25 cellular contexts compared by ENCODE assay signal in the genomic region with DNA sequence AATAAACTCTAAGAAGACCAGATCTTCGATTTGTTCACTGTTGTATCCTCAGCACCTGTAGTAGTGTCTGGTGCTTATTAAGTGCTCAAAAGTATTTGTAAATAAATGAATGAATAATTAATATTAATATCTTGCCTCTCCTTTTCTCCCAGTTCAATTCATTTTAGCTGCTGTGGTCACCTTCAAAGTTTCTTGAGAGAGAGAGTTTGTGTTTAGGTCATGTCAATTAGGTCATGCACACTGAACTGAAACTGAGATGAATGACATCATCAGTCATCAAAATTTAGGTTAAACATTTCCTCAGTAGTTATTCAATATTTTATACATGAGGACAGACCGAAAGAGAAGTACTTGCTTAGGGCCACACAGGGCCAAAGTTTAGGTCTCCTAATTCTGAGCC.
DNase-seq lines count a peak whose midpoint lies in the region; ATAC-seq, FAIRE-seq and TF ChIP-seq lines count a peak whose summit lies in the region.
"Had no signal": no experiment of that assay in that cellular context is flagged by ENCODE, and none has a peak within 500 bp of the region (broad histone marks: within the 10 kb centered on the region; RNA-seq: fewer than 3 reads in every experiment).

No MANE protein-coding gene starts in this region.

- no peak overlapping the region for H3K27ac ChIP-seq in endothelial cell of umbilical vein (ENCODE audit: insufficient read depth, low read depth, low read length)
- H3K27ac ChIP-seq in dorsolateral prefrontal cortex: no peak overlapping the region
- H3K27ac ChIP-seq: HL-60, RWPE1 had no signal

- H3K4me3 ChIP-seq in endothelial cell of umbilical vein (replicated peaks in 1 of 3; ENCODE audit: insufficient read depth in 1 of 3, low read depth in 1 of 3, low read length in 3 of 3): no peak overlapping the region
- H3K4me3 ChIP-seq in dorsolateral prefrontal cortex: no peak overlapping the region
- H3K4me3 ChIP-seq: lung had no signal

- no peak overlapping the region for H3K9ac ChIP-seq in endothelial cell of umbilical vein (replicated peaks; ENCODE audit: extremely low read depth, insufficient read depth, low read length)

- FAIRE-seq in GM18507 (lab: Jason Lieb, UNC) (peak; percentile 71), endothelial cell of umbilical vein (lab: Jason Lieb, UNC) (no peak)
- FAIRE-seq: H54, TTC549, urothelium cell line had no signal

- peaks cover 9% of the 10 kb centered on the region for H3K4me1 ChIP-seq in endothelial cell of umbilical vein (ENCODE audit: control insufficient read depth, extremely low read depth, insufficient read depth, low read length)

- H3K36me3 Mint-ChIP-seq in activated naive CD4-positive, alpha-beta T cell treated with anti-CD3 and anti-CD28 coated beads, Interleukin-2, amount 10 ng/mL, durations not matched to agents 7 days and 5 days: no peaks in the 10 kb centered on the region
- H3K36me3 Mint-ChIP-seq: IgD-negative memory B cell had no signal

- H3K4me3 Mint-ChIP-seq in activated naive CD4-positive, alpha-beta T cell treated with anti-CD3 and anti-CD28 coated beads, Interleukin-2, amount 10 ng/mL, durations not matched to agents 7 days and 5 days: no peak overlapping the region
- H3K4me3 Mint-ChIP-seq: central memory CD8-positive, alpha-beta T cell; effector memory CD8-positive, alpha-beta T cell; IgD-negative memory B cell had no signal

- no peak for TF ChIP-seq CTCF in endothelial cell of umbilical vein (IDR thresholded peaks at IDR 0.05; ENCODE audit: extremely low read depth in 1 of 2, insufficient read depth in 1 of 2, low read depth in 1 of 2, low read length in 2 of 2)
- TF ChIP-seq CTCF in dorsolateral prefrontal cortex (IDR thresholded peaks at IDR 0.05 in 54 of 56, conservative IDR thresholded peaks at IDR 0.05 in 2 of 56; ENCODE audit: low read depth in 1 of 56, partially characterized antibody in 56 of 56): no peak
- no peak for TF ChIP-seq CTCF in GM10248 (IDR thresholded peaks at IDR 0.05; ENCODE audit: control extremely low read depth, extremely low read depth, low read depth, missing control alignments)

- no peak overlapping the region for H3K4me2 ChIP-seq in endothelial cell of umbilical vein (ENCODE audit: insufficient read depth, low read length)

- dilution Hi-C loops in endothelial cell of umbilical vein (cut with MboI; ENCODE audit: extremely low pct_ligation_motif_present, low sequenced_read_pairs): no loop called here

- ATAC-seq in GM21737 (IDR thresholded peaks at IDR 0.05; ENCODE audit: unreplicated experiment) (peak; percentile 47), HG03378 (IDR thresholded peaks at IDR 0.05; ENCODE audit: unreplicated experiment) (peak; percentile 61)
- ATAC-seq: effector memory CD8-positive, alpha-beta T cell had no signal

- BruUV-seq in endothelial cell of umbilical vein (replicated peaks; lab: Mats Ljungman, UMichigan): no TSS peak

- H3K27me3 Mint-ChIP-seq in activated naive CD4-positive, alpha-beta T cell treated with anti-CD3 and anti-CD28 coated beads, Interleukin-2, amount 10 ng/mL, durations not matched to agents 7 days and 5 days: peaks cover 3% of the 10 kb centered on the region
- H3K27me3 Mint-ChIP-seq: IgD-negative memory B cell had no signal

- no peaks in the 10 kb centered on the region for H3K36me3 ChIP-seq in endothelial cell of umbilical vein (ENCODE audit: control insufficient read depth in 2 of 2, extremely low read depth in 1 of 2, insufficient read depth in 2 of 2, low read length in 2 of 2)

- intact Hi-C loops in endothelial cell of umbilical vein (cut with micrococcal nuclease) (no loop called here), dorsolateral prefrontal cortex (cut with DNase I) (no loop called here)

- H3K79me2 ChIP-seq in endothelial cell of umbilical vein (ENCODE audit: control insufficient read depth, insufficient read depth, low read length): no peaks in the 10 kb centered on the region

- DNase-seq in GM18507 (ENCODE audit: extremely low spot score, insufficient read length, low read depth) (no peak), endothelial cell of umbilical vein (ENCODE audit: low read depth, low spot score) (no peak), middle frontal gyrus (ENCODE audit: extremely low spot score, low spot score) (no peak), dorsolateral prefrontal cortex (no peak), GM10248 (ENCODE audit: extremely low spot score) (no peak)
- DNase-seq in activated naive CD4-positive, alpha-beta T cell treated with anti-CD3 and anti-CD28 coated beads, Interleukin-2, amount 10 ng/mL, durations not matched to agents 7 days and 5 days: no peak
- DNase-seq: activated CD4-positive, alpha-beta T cell treated with anti-CD3 and anti-CD28 coated beads for 48 hours; activated naive CD4-positive, alpha-beta T cell; anterior cingulate cortex; effector memory CD8-positive, alpha-beta T cell; head of caudate nucleus; NCI-H2029; NCI-H446; NK-92 treated with Interleukin-12 subunit alpha and Interleukin-12 subunit beta, amount 100 ng/mL, for 24 hours; stimulated activated CD4-positive, alpha-beta T cell treated with anti-CD3 and anti-CD28 coated beads, Interleukin-1b, Interleukin-23, amount 100 ng/mL, for 48 hours had no signal

- no peak for TF ChIP-seq POLR2A in endothelial cell of umbilical vein (IDR thresholded peaks at IDR 0.05; ENCODE audit: low read depth, low read length)

- H3K9me1 ChIP-seq in endothelial cell of umbilical vein (replicated peaks; ENCODE audit: control insufficient read depth, extremely low read depth, insufficient read depth, low read length): no peaks in the 10 kb centered on the region

- no peaks in the 10 kb centered on the region for H4K20me1 ChIP-seq in endothelial cell of umbilical vein (replicated peaks; ENCODE audit: control insufficient read depth, extremely low read depth, insufficient read depth, low read length)

- H3K9me3 ChIP-seq in endothelial cell of umbilical vein (replicated peaks; ENCODE audit: control insufficient read depth, insufficient read depth, low read length): no peaks in the 10 kb centered on the region

- H3K4me1 Mint-ChIP-seq in activated naive CD4-positive, alpha-beta T cell treated with anti-CD3 and anti-CD28 coated beads, Interleukin-2, amount 10 ng/mL, durations not matched to agents 7 days and 5 days: peaks cover 18% of the 10 kb centered on the region
- H3K4me1 Mint-ChIP-seq: central memory CD8-positive, alpha-beta T cell had no signal

- CTCF ChIA-PET in endothelial cell of umbilical vein (lab: Charles Lee): interaction anchor here (1.4 to 1.5 kb wide), 2 partner anchors 14 to 20 kb away, joined by 3 to 5 read pairs; no protein-coding TSS in a partner anchor
- CTCF ChIA-PET in activated naive CD4-positive, alpha-beta T cell treated with anti-CD3 and anti-CD28 coated beads, Interleukin-2, amount 10 ng/mL, durations not matched to agents 7 days and 5 days (lab: Charles Lee): interaction anchor here (1.4 kb wide), 1 partner anchor 21 kb away, joined by 3 read pairs; no protein-coding TSS in a partner anchor
- CTCF ChIA-PET in GM10248 (lab: Yijun Ruan, JAX): interaction anchor here (1.4 to 2.5 kb wide), 2 partner anchors 9 to 11 kb away, joined by 3 to 7 read pairs; no protein-coding TSS in a partner anchor

- no peaks in the 10 kb centered on the region for H3K9me3 Mint-ChIP-seq in activated naive CD4-positive, alpha-beta T cell treated with anti-CD3 and anti-CD28 coated beads, Interleukin-2, amount 10 ng/mL, durations not matched to agents 7 days and 5 days
- H3K9me3 Mint-ChIP-seq: central memory CD8-positive, alpha-beta T cell; effector memory CD8-positive, alpha-beta T cell had no signal

- H2AFZ ChIP-seq in endothelial cell of umbilical vein (ENCODE audit: low read depth, low read length): no peak overlapping the region

- H3K27me3 ChIP-seq in endothelial cell of umbilical vein (ENCODE audit: control insufficient read depth in 2 of 2, insufficient read depth in 2 of 2, low read length in 2 of 2) (no peaks in the 10 kb centered on the region), dorsolateral prefrontal cortex (no peaks in the 10 kb centered on the region)

- no peak overlapping the region for H3K27ac Mint-ChIP-seq in activated naive CD4-positive, alpha-beta T cell treated with anti-CD3 and anti-CD28 coated beads, Interleukin-2, amount 10 ng/mL, durations not matched to agents 7 days and 5 days
- H3K27ac Mint-ChIP-seq: effector memory CD8-positive, alpha-beta T cell; IgD-negative memory B cell had no signal

- POLR2A ChIA-PET in endothelial cell of umbilical vein (lab: Charles Lee): no interaction called here
- POLR2A ChIA-PET in GM10248 (lab: Yijun Ruan, JAX): no interaction called here

TF ChIP-seq in endothelial cell of umbilical vein, 7 proteins besides CTCF, POLR2A, EP300 and RAD21:
- TF ChIP-seq MYC (IDR thresholded peaks at IDR 0.05; ENCODE audit: low read depth, low read length) (no peak), JUN (IDR thresholded peaks at IDR 0.05; ENCODE audit: borderline replicate concordance, insufficient read depth, insufficient read length, low read depth) (peak; percentile 15)
